ENCODE assay signal across 9 cellular contexts in the genomic region with DNA sequence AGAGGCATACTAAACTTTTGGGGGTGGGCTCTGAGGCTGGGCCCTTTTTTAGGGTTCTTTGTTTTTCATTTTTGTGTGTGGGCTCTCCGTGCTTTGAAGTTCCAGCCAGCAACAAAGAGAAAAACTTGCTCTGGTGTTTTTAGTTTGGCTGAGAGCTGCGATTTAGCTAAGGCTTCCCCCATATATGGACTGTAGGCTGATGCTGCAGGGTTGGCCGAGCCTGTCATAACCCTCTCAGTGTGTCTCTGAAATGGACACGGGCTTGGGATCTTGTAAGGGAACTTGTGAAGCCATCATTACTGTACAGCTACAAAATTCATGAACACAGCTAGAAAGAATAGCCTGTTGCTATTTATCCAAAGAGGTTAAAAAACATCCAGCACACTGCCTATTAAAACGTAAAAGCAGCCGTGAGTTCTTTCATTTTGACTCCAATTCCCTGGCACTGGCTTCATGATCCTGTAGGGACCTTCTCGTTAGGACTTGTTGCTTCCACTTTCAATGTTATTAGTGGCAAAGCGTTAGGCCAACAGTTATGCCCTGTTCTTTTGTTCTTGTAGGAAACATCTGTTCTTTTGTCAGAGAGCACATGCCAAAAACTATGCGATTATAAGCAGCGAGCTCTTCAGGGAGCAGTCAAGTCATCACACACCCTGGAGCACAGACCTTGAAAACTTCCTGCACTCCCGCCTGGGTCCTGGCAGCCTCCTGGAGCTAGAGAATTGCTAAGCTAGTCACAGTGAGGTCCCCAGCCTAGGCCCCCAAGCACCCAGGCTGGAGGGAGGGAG.
A peak's percentile ranks its signal among the peaks of the same experiment; 100 is the strongest.
DNase-seq lines count a peak whose midpoint lies in the region; ATAC-seq and TF ChIP-seq lines count a peak whose summit lies in the region.
"Had no signal": no experiment of that assay in that cellular context is flagged by ENCODE, and none has a peak within 500 bp of the region (broad histone marks: within the 10 kb centered on the region; RNA-seq: fewer than 3 reads in every experiment).

No MANE protein-coding gene starts in this region.

- DNase-seq in COR-L47 (lab: John Stamatoyannopoulos, UW) (peak; percentile 1), activated B cell treated with CpG ODN at 0.5 μM for 24 hours (no peak), fibroblast of villous mesenchyme (ENCODE audit: low read depth) (peak; percentile 5), retina (peak; percentile 50), GM13976 (ENCODE audit: low spot score) (no peak), NCI-H1092 (lab: John Stamatoyannopoulos, UW) (no peak), NCI-H146 treated with DMSO at 0.1 percent for 48 hours (lab: John Stamatoyannopoulos, UW; ENCODE audit: unreplicated experiment) (no peak)
- no peak for DNase-seq in stimulated activated CD4-positive, alpha-beta T cell treated with anti-CD3 and anti-CD28 coated beads, Interleukin-4, amount 100 ng/mL, for 4 hours

- H3K4me3 ChIP-seq in fibroblast of villous mesenchyme (ENCODE audit: low read depth, low read length), result peak overlapping the region; percentile 39

- intact Hi-C loops in activated B cell treated with CpG ODN at 0.5 μM for 24 hours (cut with micrococcal nuclease), result loop anchor here (10.0 kb wide), 1 partner anchor 117 kb away; no protein-coding TSS in a partner anchor

- peak overlapping the region; percentile 11 for H3K27ac Mint-ChIP-seq in activated B cell treated with CpG ODN at 0.5 μM for 24 hours

- TF ChIP-seq CTCF in activated B cell treated with CpG ODN at 0.5 μM for 24 hours (IDR thresholded peaks at IDR 0.05) (no peak), fibroblast of villous mesenchyme (IDR thresholded peaks at IDR 0.05; ENCODE audit: insufficient read depth, low read depth, low read length) (no peak), GM13976 (IDR thresholded peaks at IDR 0.05; ENCODE audit: borderline replicate concordance, control extremely low read depth, extremely low read depth, insufficient read depth, missing control alignments) (no peak)

- ATAC-seq in activated B cell treated with CpG ODN at 0.5 μM for 24 hours (ENCODE audit: low read depth), result no peak
- ATAC-seq: left colon had no signal

- peaks cover 46% of the 10 kb centered on the region for H3K4me1 Mint-ChIP-seq in activated B cell treated with CpG ODN at 0.5 μM for 24 hours

- in situ Hi-C loops in GM13976 (cut with MboI; ENCODE audit: low sequenced_read_pairs, unreplicated experiment), result no loop called here

- CTCF ChIA-PET in activated B cell treated with CpG ODN at 0.5 μM for 24 hours (lab: Charles Lee), result no interaction called here

- POLR2A ChIA-PET in activated B cell treated with CpG ODN at 0.5 μM for 24 hours (lab: Charles Lee), result interaction anchor here (0.6 kb wide), 1 partner anchor 556 kb away, joined by 5 read pairs; no protein-coding TSS in a partner anchor

- no peaks in the 10 kb centered on the region for H3K36me3 Mint-ChIP-seq in activated B cell treated with CpG ODN at 0.5 μM for 24 hours (ENCODE audit: low read depth)

- no peaks in the 10 kb centered on the region for H3K9me3 Mint-ChIP-seq in activated B cell treated with CpG ODN at 0.5 μM for 24 hours

- H3K4me3 Mint-ChIP-seq in activated B cell treated with CpG ODN at 0.5 μM for 24 hours, result peak overlapping the region; percentile 49

- H3K27me3 Mint-ChIP-seq in activated B cell treated with CpG ODN at 0.5 μM for 24 hours, result no peaks in the 10 kb centered on the region

Comparison
In these comparisons a context has a peak if more than half of its experiments do, and no peak if none do; other contexts are left out.
1. DNase-seq: peak in COR-L47 (single experiment), fibroblast of villous mesenchyme (single experiment) and retina (single experiment); none in activated B cell treated with CpG ODN at 0.5 μM for 24 hours (single experiment), GM13976 (single experiment), NCI-H1092 (single experiment), stimulated activated CD4-positive, alpha-beta T cell treated with anti-CD3 and anti-CD28 coated beads, Interleukin-4, amount 100 ng/mL, for 4 hours (0 of 2) and NCI-H146 treated with DMSO at 0.1 percent for 48 hours (single experiment).